ENCODE assay signal across 8 cellular contexts in the genomic region with DNA sequence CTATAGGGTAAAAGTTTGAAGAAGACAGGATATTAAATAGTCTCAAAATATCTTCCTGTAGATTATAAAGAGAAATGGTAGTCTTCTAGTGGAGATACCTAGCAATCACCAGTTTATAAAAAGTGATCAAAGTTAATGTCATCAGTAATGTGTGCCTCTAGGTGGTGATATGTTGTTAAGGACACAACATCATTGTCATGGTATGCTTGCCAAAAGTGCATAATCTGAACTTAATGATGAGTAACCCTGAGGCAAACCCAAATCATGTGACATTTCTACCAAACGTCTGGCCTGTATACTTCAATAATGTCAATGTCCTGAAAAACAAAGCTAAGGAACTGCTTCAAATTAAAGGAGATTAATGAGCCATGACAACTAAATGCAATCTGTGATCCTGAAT.
DNase-seq lines count a peak whose midpoint lies in the region; ATAC-seq and TF ChIP-seq lines count a peak whose summit lies in the region.

No MANE protein-coding gene starts in this region.

- peaks cover 5 to 20% of the 10 kb centered on the region in 2 donors for H3K27me3 Mint-ChIP-seq in natural killer cell (ENCODE audit: low read depth in 2 of 2)
- H3K27me3 Mint-ChIP-seq in natural killer cell treated with Interleukin-12 subunit alpha and Interleukin-12 subunit beta and Interleukin-15 and Interleukin-18, amount 100 ng/mL, for 72 hours, result peaks cover 0 to 10% of the 10 kb centered on the region in 2 donors
- no peaks in the 10 kb centered on the region for H3K27me3 Mint-ChIP-seq in mesothelial cell of epicardium (ENCODE audit: low read depth)

- TF ChIP-seq CTCF in natural killer cell (IDR thresholded peaks at IDR 0.05), result no peak
- TF ChIP-seq CTCF in mesothelial cell of epicardium (IDR thresholded peaks at IDR 0.05; ENCODE audit: unreplicated experiment), result no peak

- intact Hi-C loops in natural killer cell (cut with micrococcal nuclease), result loop anchor here (2.0 kb wide), 1 partner anchor 220 kb away; no protein-coding TSS in a partner anchor

- peak in 2 of 3 donors; percentile 63 to 78 for ATAC-seq in natural killer cell
- ATAC-seq in natural killer cell treated with Interleukin-12 subunit alpha and Interleukin-12 subunit beta and Interleukin-15 and Interleukin-18, amount 100 ng/mL, for 72 hours, result no peak
- no peak for ATAC-seq in HG03097 (IDR thresholded peaks at IDR 0.05; ENCODE audit: low FRiP score, unreplicated experiment)

- H3K36me3 Mint-ChIP-seq in natural killer cell (no peaks in the 10 kb centered on the region), mesothelial cell of epicardium (no peaks in the 10 kb centered on the region)
- H3K36me3 Mint-ChIP-seq in natural killer cell treated with Interleukin-12 subunit alpha and Interleukin-12 subunit beta and Interleukin-15 and Interleukin-18, amount 100 ng/mL, for 72 hours, result no peaks in the 10 kb centered on the region

- H3K4me1 Mint-ChIP-seq in natural killer cell, result no peaks in the 10 kb centered on the region
- H3K4me1 Mint-ChIP-seq in natural killer cell treated with Interleukin-12 subunit alpha and Interleukin-12 subunit beta and Interleukin-15 and Interleukin-18, amount 100 ng/mL, for 72 hours (ENCODE audit: low read depth in 2 of 2), result peaks cover 15 to 26% of the 10 kb centered on the region in 2 donors
- H3K4me1 Mint-ChIP-seq in mesothelial cell of epicardium, result peaks cover 30% of the 10 kb centered on the region

- no peak for DNase-seq in natural killer cell
- no peak for DNase-seq in natural killer cell treated with Interleukin-12 subunit alpha and Interleukin-12 subunit beta and Interleukin-15 and Interleukin-18, amount 100 ng/mL, for 72 hours (ENCODE audit: low spot score)
- DNase-seq in NCI-H460 (ENCODE audit: extremely low read depth, low read depth), result peak; percentile 50
- DNase-seq in epithelial cell of prostate (ENCODE audit: low read depth, low spot score), result peak; percentile 48
- no peak for DNase-seq in mesothelial cell of epicardium (ENCODE audit: low spot score in 2 of 2, unreplicated experiment in 2 of 2)
- no peak for DNase-seq in NCI-H2227 (lab: John Stamatoyannopoulos, UW; ENCODE audit: unreplicated experiment)
- no peak for DNase-seq in activated CD4-positive, alpha-beta T cell treated with anti-CD3 and anti-CD28 coated beads for 48 hours

- H3K4me3 Mint-ChIP-seq in natural killer cell (no peak overlapping the region), mesothelial cell of epicardium (no peak overlapping the region)
- no peak overlapping the region for H3K4me3 Mint-ChIP-seq in natural killer cell treated with Interleukin-12 subunit alpha and Interleukin-12 subunit beta and Interleukin-15 and Interleukin-18, amount 100 ng/mL, for 72 hours

- H3K9me3 Mint-ChIP-seq in natural killer cell (no peaks in the 10 kb centered on the region), mesothelial cell of epicardium (no peaks in the 10 kb centered on the region)
- no peaks in the 10 kb centered on the region for H3K9me3 Mint-ChIP-seq in natural killer cell treated with Interleukin-12 subunit alpha and Interleukin-12 subunit beta and Interleukin-15 and Interleukin-18, amount 100 ng/mL, for 72 hours

- no peak overlapping the region for H3K27ac Mint-ChIP-seq in natural killer cell
- no peak overlapping the region for H3K27ac Mint-ChIP-seq in natural killer cell treated with Interleukin-12 subunit alpha and Interleukin-12 subunit beta and Interleukin-15 and Interleukin-18, amount 100 ng/mL, for 72 hours
- H3K27ac Mint-ChIP-seq in mesothelial cell of epicardium, result no peak overlapping the region

- peak overlapping the region; percentile 93 for H3K27ac ChIP-seq in epithelial cell of prostate

Comparison
In these comparisons a context has a peak if more than half of its experiments do, and no peak if none do; other contexts are left out.
1. ATAC-seq: peak in natural killer cell (2 of 3); none in natural killer cell treated with Interleukin-12 subunit alpha and Interleukin-12 subunit beta and Interleukin-15 and Interleukin-18, amount 100 ng/mL, for 72 hours (0 of 2) and HG03097 (single experiment).
2. DNase-seq: peak in NCI-H460 (single experiment) and epithelial cell of prostate (single experiment); none in natural killer cell (single experiment), natural killer cell treated with Interleukin-12 subunit alpha and Interleukin-12 subunit beta and Interleukin-15 and Interleukin-18, amount 100 ng/mL, for 72 hours (single experiment), mesothelial cell of epicardium (0 of 2), NCI-H2227 (single experiment) and activated CD4-positive, alpha-beta T cell treated with anti-CD3 and anti-CD28 coated beads for 48 hours (single experiment).